18 cellular contexts compared by ENCODE assay signal in genomic region chr21:29384608-29385359, GRCh38.
A peak's percentile ranks its signal among the peaks of the same experiment; 100 is the strongest.
DNase-seq lines count a peak whose midpoint lies in the region; ATAC-seq and TF ChIP-seq lines count a peak whose summit lies in the region.
"Had no signal": no experiment of that assay in that cellular context is flagged by ENCODE, and none has a peak within 500 bp of the region (broad histone marks: within the 10 kb centered on the region; RNA-seq: fewer than 3 reads in every experiment).

No MANE protein-coding gene starts in this region.

- no peak overlapping the region for H2BK15ac ChIP-seq in mesenchymal stem cell (ENCODE audit: low read depth, poor library complexity, severe bottlenecking)

- H3K27me3 ChIP-seq in DND-41 (ENCODE audit: insufficient read depth, low read length, poor library complexity) = no peaks in the 10 kb centered on the region
- no peaks in the 10 kb centered on the region for H3K27me3 ChIP-seq in endodermal cell (ENCODE audit: control insufficient read depth, insufficient read depth, low read length, poor library complexity, severe bottlenecking)
- H3K27me3 ChIP-seq in mesenchymal stem cell (ENCODE audit: control insufficient read depth in 1 of 2, insufficient read depth in 1 of 2, low read length in 2 of 2) = no peaks in the 10 kb centered on the region
- H3K27me3 ChIP-seq in heart right ventricle = no peaks in the 10 kb centered on the region

- DNase-seq in DND-41 = peak; percentile 39
- peak; percentile 88 for DNase-seq in NCI-H2029 treated with DMSO at 0.1 percent for 48 hours (lab: John Stamatoyannopoulos, UW)
- no peak for DNase-seq in endodermal cell
- DNase-seq in mesenchymal stem cell = no peak
- DNase-seq in globus pallidus (ENCODE audit: low spot score) = no peak
- DNase-seq in heart right ventricle = no peak
- DNase-seq: ACHN, AML-193, GM23248, NCI-H1930, NCI-H446 treated with DMSO at 0.1 percent for 48 hours, NCI-H82, T-cell had no signal

- no peak overlapping the region for H3K14ac ChIP-seq in mesenchymal stem cell (ENCODE audit: low read length in 2 of 2)

- no peak overlapping the region for H3K23ac ChIP-seq in mesenchymal stem cell (ENCODE audit: low read length in 2 of 2)

- H3K18ac ChIP-seq in mesenchymal stem cell (ENCODE audit: low read depth in 1 of 2, low read length in 2 of 2) = no peak overlapping the region

- H3K4me2 ChIP-seq in DND-41 (ENCODE audit: insufficient read depth, low read length) (no peak overlapping the region), mesenchymal stem cell (ENCODE audit: low read length, poor library complexity, severe bottlenecking) (no peak overlapping the region)

- WGBS in endodermal cell (ENCODE audit: insufficient coverage in 1 of 2, insufficient read length in 1 of 2), 2 experiments = 83 to 90% methylated on average over 2 of the region's 2 CpGs
- WGBS in mesenchymal stem cell = 84% methylated on average over 2 of the region's 2 CpGs
- WGBS in heart right ventricle, 2 donors = 61 to 68% methylated on average over 2 of the region's 2 CpGs

- no peak overlapping the region for H2BK120ac ChIP-seq in mesenchymal stem cell (ENCODE audit: low read depth, low read length)

- H3K9ac ChIP-seq in DND-41 (ENCODE audit: low read depth, low read length) (peak overlapping the region; percentile 19; the same call in 1 of the 2 replicates), endodermal cell (ENCODE audit: extremely low read depth, low read length, poor library complexity, severe bottlenecking) (no peak overlapping the region), mesenchymal stem cell (ENCODE audit: low read length) (no peak overlapping the region)
- H3K9ac ChIP-seq: GM23248 had no signal

- H3K79me1 ChIP-seq in mesenchymal stem cell (replicated peaks; ENCODE audit: low read length, poor library complexity, severe bottlenecking) = peaks cover 1% of the 10 kb centered on the region

- peaks cover 3% of the 10 kb centered on the region; the same call in 1 of the 2 replicates for H3K36me3 ChIP-seq in DND-41 (ENCODE audit: insufficient read depth, low read length)
- no peaks in the 10 kb centered on the region for H3K36me3 ChIP-seq in endodermal cell (ENCODE audit: control insufficient read depth, insufficient read depth, low read length)
- H3K36me3 ChIP-seq in mesenchymal stem cell (ENCODE audit: control insufficient read depth in 1 of 2, insufficient read depth in 2 of 2, low read depth in 1 of 2, low read length in 2 of 2) = peaks cover 0 to 4% of the 10 kb centered on the region in 2 experiments
- H3K36me3 ChIP-seq in heart right ventricle = peaks cover 0 to 4% (median 0%) of the 10 kb centered on the region in 9 donors

- H2BK5ac ChIP-seq in mesenchymal stem cell (ENCODE audit: low read depth, low read length, poor library complexity, severe bottlenecking) = no peak overlapping the region

- no peak overlapping the region for H4K91ac ChIP-seq in mesenchymal stem cell (ENCODE audit: low read length)

- TF ChIP-seq CTCF in DND-41 (IDR thresholded peaks at IDR 0.05; ENCODE audit: borderline replicate concordance, extremely low read depth, low read length, poor library complexity, severe bottlenecking) (no peak), endodermal cell (conservative IDR thresholded peaks at IDR 0.05) (no peak), heart right ventricle (IDR thresholded peaks at IDR 0.05) (no peak)

- H2AFZ ChIP-seq in DND-41 (ENCODE audit: low read depth, low read length) (no peak overlapping the region), mesenchymal stem cell (ENCODE audit: low read depth, low read length) (no peak overlapping the region)
- H2AFZ ChIP-seq: GM23248 had no signal

- H3K79me2 ChIP-seq in DND-41 (ENCODE audit: insufficient read depth, low read length) = no peaks in the 10 kb centered on the region

- no peak overlapping the region for H3K4me3 ChIP-seq in DND-41 (ENCODE audit: low read depth in 1 of 2, low read length in 2 of 2)
- peak overlapping the region; percentile 29 for H3K4me3 ChIP-seq in endodermal cell (ENCODE audit: low read length)
- H3K4me3 ChIP-seq in mesenchymal stem cell (ENCODE audit: insufficient read depth in 1 of 2, low read depth in 1 of 2, low read length in 2 of 2) = no peak overlapping the region
- no peak overlapping the region for H3K4me3 ChIP-seq in heart right ventricle
- H3K4me3 ChIP-seq: GM23248, SK-N-MC had no signal

- no peaks in the 10 kb centered on the region for H3K27me3 Mint-ChIP-seq in endodermal cell (ENCODE audit: insufficient read depth)
- H3K27me3 Mint-ChIP-seq: IgD-negative memory B cell, T-cell had no signal

- H2BK12ac ChIP-seq in mesenchymal stem cell (ENCODE audit: low read length in 2 of 2) = no peak overlapping the region

- ATAC-seq in DND-41 (ENCODE audit: insufficient read depth, low read depth) = peak; percentile 95
- ATAC-seq in HG03565 (IDR thresholded peaks at IDR 0.05; ENCODE audit: unreplicated experiment) = no peak
- ATAC-seq in heart right ventricle = no peak
- ATAC-seq: HCT116, T-cell had no signal

- H4K8ac ChIP-seq in mesenchymal stem cell (ENCODE audit: low read length) = no peak overlapping the region

- no peaks in the 10 kb centered on the region for H3K9me3 Mint-ChIP-seq in endodermal cell
- H3K9me3 Mint-ChIP-seq: IgD-negative memory B cell, T-cell had no signal

- H3K4me3 Mint-ChIP-seq in endodermal cell = no peak overlapping the region
- H3K4me3 Mint-ChIP-seq: CD14-positive monocyte, IgD-negative memory B cell, T-cell had no signal

- H3K4me1 Mint-ChIP-seq in endodermal cell = peaks cover 7% of the 10 kb centered on the region
- H3K4me1 Mint-ChIP-seq: CD14-positive monocyte, IgD-negative memory B cell, T-cell had no signal

- no peaks in the 10 kb centered on the region for H4K20me1 ChIP-seq in DND-41 (ENCODE audit: insufficient read depth, low read length)

- intact Hi-C loops in heart right ventricle (cut with DNase I) = no loop called here

- H3K4me1 ChIP-seq in DND-41 (ENCODE audit: insufficient read depth, low read length) (peaks cover 26% of the 10 kb centered on the region), endodermal cell (ENCODE audit: control insufficient read depth, insufficient read depth, low read length) (no peaks in the 10 kb centered on the region), mesenchymal stem cell (ENCODE audit: control insufficient read depth, insufficient read depth, low read depth, low read length) (peaks cover 3% of the 10 kb centered on the region), heart right ventricle (no peaks in the 10 kb centered on the region)

- no peak overlapping the region for H3K27ac Mint-ChIP-seq in endodermal cell
- H3K27ac Mint-ChIP-seq: CD14-positive monocyte, IgD-negative memory B cell, T-cell had no signal

- peaks cover 6% of the 10 kb centered on the region for H3K36me3 Mint-ChIP-seq in endodermal cell (ENCODE audit: low read depth)
- H3K36me3 Mint-ChIP-seq: T-cell had no signal

- no peaks in the 10 kb centered on the region for H3K9me3 ChIP-seq in DND-41 (ENCODE audit: insufficient read depth, low read length, severe bottlenecking)
- no peaks in the 10 kb centered on the region for H3K9me3 ChIP-seq in endodermal cell (ENCODE audit: control insufficient read depth, low read length)
- no peaks in the 10 kb centered on the region for H3K9me3 ChIP-seq in mesenchymal stem cell (ENCODE audit: control insufficient read depth, low read length)
- peaks cover 0 to 3% (median 0%) of the 10 kb centered on the region in 11 donors for H3K9me3 ChIP-seq in heart right ventricle

- no peak overlapping the region for H2AK5ac ChIP-seq in mesenchymal stem cell (ENCODE audit: low read length, severe bottlenecking)

- no peak overlapping the region for H3K4ac ChIP-seq in mesenchymal stem cell (ENCODE audit: low read depth in 1 of 2, low read length in 2 of 2)

- peak overlapping the region; percentile 59 for H3K27ac ChIP-seq in DND-41 (ENCODE audit: low read length)
- no peak overlapping the region for H3K27ac ChIP-seq in endodermal cell (ENCODE audit: low read depth, low read length)
- peak overlapping the region; percentile 57 for H3K27ac ChIP-seq in mesenchymal stem cell (ENCODE audit: low read length, poor library complexity, severe bottlenecking)
- no peak overlapping the region for H3K27ac ChIP-seq in heart right ventricle
- H3K27ac ChIP-seq: GM23248, SK-N-MC had no signal

Comparison
In these comparisons a context has a peak if more than half of its experiments do, and no peak if none do; other contexts are left out.
1. DNase-seq: peak in DND-41 (single experiment) and NCI-H2029 treated with DMSO at 0.1 percent for 48 hours (single experiment); none in endodermal cell (single experiment), mesenchymal stem cell (single experiment), globus pallidus (single experiment) and heart right ventricle (0 of 2).
2. H3K27ac ChIP-seq: peak in DND-41 (single experiment) and mesenchymal stem cell (single experiment); none in endodermal cell (single experiment) and heart right ventricle (0 of 10).